In the genomic region with DNA sequence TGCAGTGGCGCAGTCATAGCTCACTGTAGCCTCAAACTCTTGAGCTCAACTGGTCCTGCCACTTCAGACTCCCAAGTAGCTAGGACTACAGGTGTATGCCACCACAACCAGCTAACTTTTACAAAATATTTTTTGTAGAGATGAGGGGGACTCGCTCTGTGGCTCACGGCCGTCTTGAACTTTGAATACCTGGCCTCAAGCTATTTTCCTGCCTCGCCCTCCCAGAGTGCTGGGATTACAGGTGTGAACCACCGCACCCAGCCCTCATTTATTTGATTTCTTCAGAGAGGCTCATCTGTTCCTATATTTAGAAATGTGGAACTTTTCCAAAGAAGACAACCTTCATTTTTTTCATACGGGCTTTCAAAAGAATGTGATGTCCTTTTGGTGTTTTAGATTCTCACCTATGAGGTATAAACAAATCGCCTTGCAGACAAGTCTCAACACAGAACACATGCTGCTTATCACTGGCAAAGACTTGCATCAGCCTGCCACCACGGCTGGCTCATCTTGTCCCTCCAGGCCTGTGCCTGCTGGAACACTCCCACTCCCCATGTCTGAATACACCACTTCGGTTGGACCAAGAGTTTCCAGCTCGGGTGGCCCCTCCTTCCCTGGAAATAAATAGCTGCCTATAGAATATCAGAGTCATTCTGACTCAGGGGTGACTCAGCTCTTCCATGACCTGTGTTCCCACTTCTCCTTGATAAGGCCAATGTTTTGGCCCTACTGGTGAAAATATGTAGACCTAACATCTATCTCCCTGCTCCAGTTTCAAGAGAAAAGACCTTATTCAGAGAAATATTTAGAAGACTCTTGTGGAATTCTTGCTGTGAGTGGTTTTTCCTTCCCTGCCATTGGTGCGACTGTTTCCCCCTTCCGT, we compare ENCODE assay signal across 8 cellular contexts.
DNase-seq lines count a peak whose midpoint lies in the region; ATAC-seq and TF ChIP-seq lines count a peak whose summit lies in the region.

No MANE protein-coding gene starts in this region.

- peaks cover 14% of the 10 kb centered on the region for H3K4me1 ChIP-seq in ovary (ENCODE audit: insufficient read depth)

- H3K27me3 ChIP-seq in ovary, result no peaks in the 10 kb centered on the region

- 0 out of 2 replicates have a peak, but pooled peaks have one; percentile 10 for TF ChIP-seq RAD21 in Ishikawa (IDR thresholded peaks at IDR 0.05; ENCODE audit: low read depth)

- peak; percentile 96 for TF ChIP-seq EP300 in Ishikawa (IDR thresholded peaks at IDR 0.05; ENCODE audit: borderline replicate concordance)
- TF ChIP-seq EP300 in ovary (IDR thresholded peaks at IDR 0.05), result no peak

- no peak overlapping the region for H3K4me3 ChIP-seq in ovary

- DNase-seq in AG20443 (ENCODE audit: low spot score) (peak; percentile 74), ovary (peak; percentile 45 to 70 (median 53))
- peak; percentile 50 to 63 for DNase-seq in activated CD4-positive, alpha-beta T cell treated with anti-CD3 and anti-CD28 coated beads, Interleukin-2, amount 50 U/mL, for 4 hours
- no peak for DNase-seq in effector CD8-positive, alpha-beta T cell (lab: John Stamatoyannopoulos, UW)

- no peaks in the 10 kb centered on the region for H3K9me3 ChIP-seq in ovary

- 54 to 65% (median 55%) methylated on average over 13 of the region's 13 CpGs for WGBS in ovary, 3 donors

- H3K36me3 ChIP-seq in ovary, result no peaks in the 10 kb centered on the region

- no peak overlapping the region for H3K27ac ChIP-seq in ovary

- no peak for TF ChIP-seq CTCF in ovary (IDR thresholded peaks at IDR 0.05)

- no peak for TF ChIP-seq POLR2A in ovary (IDR thresholded peaks at IDR 0.05)

- intact Hi-C loops in ovary (cut with DNase I), result loop anchor here in 1 of 4 donors (5.0 kb wide), 1 partner anchor 55 kb away; no protein-coding TSS in a partner anchor

- ATAC-seq in esophagus mucosa (peak; percentile 99), HG03439 (IDR thresholded peaks at IDR 0.05; ENCODE audit: unreplicated experiment) (no peak), GM19452 (IDR thresholded peaks at IDR 0.05; ENCODE audit: unreplicated experiment) (no peak)

TF ChIP-seq in Ishikawa, 13 proteins besides CTCF, POLR2A, EP300 and RAD21:
- TF ChIP-seq EGR1 (IDR thresholded peaks at IDR 0.05) (no peak), NFIC (IDR thresholded peaks at IDR 0.05) (peak; percentile 77), TEAD4 (IDR thresholded peaks at IDR 0.05) (peak; percentile 69), TCF12 (IDR thresholded peaks at IDR 0.05; ENCODE audit: low read depth) (peak; percentile 92), CREB1 (IDR thresholded peaks at IDR 0.05; ENCODE audit: low read depth) (no peak), ZBTB7A (IDR thresholded peaks at IDR 0.05; ENCODE audit: low read depth) (no peak), CEBPB (IDR thresholded peaks at IDR 0.05) (peak; percentile 36), YY1 (IDR thresholded peaks at IDR 0.05; ENCODE audit: low read depth) (no peak), FOXM1 (IDR thresholded peaks at IDR 0.05; ENCODE audit: borderline replicate concordance, low read depth) (peak; percentile 91)
- TF ChIP-seq, protein P1, sequence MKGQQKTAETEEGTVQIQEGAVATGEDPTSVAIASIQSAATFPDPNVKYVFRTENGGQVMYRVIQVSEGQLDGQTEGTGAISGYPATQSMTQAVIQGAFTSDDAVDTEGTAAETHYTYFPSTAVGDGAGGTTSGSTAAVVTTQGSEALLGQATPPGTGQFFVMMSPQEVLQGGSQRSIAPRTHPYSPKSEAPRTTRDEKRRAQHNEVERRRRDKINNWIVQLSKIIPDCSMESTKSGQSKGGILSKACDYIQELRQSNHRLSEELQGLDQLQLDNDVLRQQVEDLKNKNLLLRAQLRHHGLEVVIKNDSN (IDR thresholded peaks at IDR 0.05), result 0 out of 2 replicates have a peak, but pooled peaks have one; percentile 11
- TF ChIP-seq, protein P2, sequence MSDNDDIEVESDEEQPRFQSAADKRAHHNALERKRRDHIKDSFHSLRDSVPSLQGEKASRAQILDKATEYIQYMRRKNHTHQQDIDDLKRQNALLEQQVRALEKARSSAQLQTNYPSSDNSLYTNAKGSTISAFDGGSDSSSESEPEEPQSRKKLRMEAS (IDR thresholded peaks at IDR 0.05), result peak; percentile 62
